In the genomic region with DNA sequence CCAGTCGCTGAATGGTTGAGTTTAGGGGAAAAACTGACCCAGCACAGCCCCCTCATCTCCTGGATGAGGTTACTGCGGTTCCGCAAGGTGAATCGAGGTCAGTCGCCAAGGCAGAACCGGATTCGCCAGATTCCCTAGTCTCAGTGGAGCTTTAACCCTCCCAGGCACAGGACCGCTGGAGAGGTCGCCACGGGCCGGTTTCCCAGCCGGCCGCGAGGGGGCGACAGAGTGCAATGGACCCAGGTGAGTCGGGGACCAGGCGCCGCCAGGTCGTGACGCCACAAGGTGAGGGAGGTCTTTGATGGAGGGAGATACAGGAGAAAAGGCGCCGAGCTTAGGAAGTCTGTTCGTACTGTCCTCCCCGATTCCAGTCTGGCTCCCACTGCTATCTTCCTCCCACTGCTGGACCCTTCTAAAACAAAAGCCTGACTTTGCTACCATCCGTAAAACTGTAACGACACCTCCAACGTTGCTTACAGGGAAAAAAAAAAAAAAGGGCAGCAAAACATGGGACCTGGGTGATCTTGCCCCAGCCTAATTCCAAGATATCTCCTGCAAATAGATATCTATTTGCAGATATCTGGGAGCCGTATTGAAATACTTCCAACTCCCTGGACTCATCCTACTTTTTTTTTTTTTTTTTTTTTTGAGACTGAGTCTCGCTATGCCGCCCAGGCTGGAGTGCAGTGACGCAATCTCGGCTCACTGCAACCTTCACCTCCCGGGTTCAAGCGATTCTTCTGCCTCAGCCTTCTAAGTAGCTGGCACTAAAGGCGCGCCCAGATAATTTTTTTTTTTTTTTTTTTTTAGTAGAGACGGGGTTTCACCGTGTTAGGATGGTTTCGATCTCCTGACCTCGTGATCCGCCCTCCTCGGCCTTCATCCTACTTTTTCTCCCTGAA, we compare ENCODE assay signal across 8 cellular contexts. TPM values are rescaled to one million over a fixed set of nuclear protein-coding genes. Genes with fewer than 3 reads are reported as not detected.
DNase-seq lines count a peak whose midpoint lies in the region; ATAC-seq, FAIRE-seq and TF ChIP-seq lines count a peak whose summit lies in the region.

No MANE protein-coding gene starts in this region.

- ATAC-seq in HG03439 (IDR thresholded peaks at IDR 0.05; ENCODE audit: unreplicated experiment), result peak; percentile 35
- ATAC-seq in effector memory CD8-positive, alpha-beta T cell (replicated peaks), result peak; percentile 22

- H3K4me1 Mint-ChIP-seq in effector memory CD8-positive, alpha-beta T cell (ENCODE audit: low read depth in 2 of 2), result peaks cover 33 to 42% of the 10 kb centered on the region in 2 donors

- peaks cover 19% of the 10 kb centered on the region for H3K36me3 Mint-ChIP-seq in effector memory CD8-positive, alpha-beta T cell (ENCODE audit: insufficient read depth)

- peak overlapping the region; percentile 90 to 96 for H3K27ac Mint-ChIP-seq in effector memory CD8-positive, alpha-beta T cell

- FAIRE-seq in D721Med (lab: Jason Lieb, UNC), result no peak

- H3K27me3 Mint-ChIP-seq in effector memory CD8-positive, alpha-beta T cell, result no peaks in the 10 kb centered on the region

- peak overlapping the region; percentile 86 to 90 for H3K4me3 Mint-ChIP-seq in effector memory CD8-positive, alpha-beta T cell

- DNase-seq in D721Med (ENCODE audit: insufficient read length, low spot score) (peak; percentile 36), NCI-H82 (lab: John Stamatoyannopoulos, UW) (peak; percentile 79), lung microvascular endothelial cell (ENCODE audit: low read depth in 2 of 2) (peak; percentile 57 to 83), dedifferentiated amniotic fluid mesenchymal stem cell (ENCODE audit: extremely low spot score) (no peak)
- DNase-seq in activated CD8-positive, alpha-beta memory T cell treated with anti-CD3 and anti-CD28 coated beads for 1 hour (ENCODE audit: extremely low read depth in 1 of 2, low read depth in 1 of 2), result peak; percentile 78 to 92
- DNase-seq in effector memory CD8-positive, alpha-beta T cell, result peak; percentile 83 to 86 (median 86)
- peak; percentile 84 to 89 (median 88) for DNase-seq in stimulated activated CD4-positive, alpha-beta T cell treated with anti-CD3 and anti-CD28 coated beads, TNF-alpha, amount 100 ng/mL, for 4 hours (ENCODE audit: low read depth in 3 of 3)

- no peaks in the 10 kb centered on the region for H3K9me3 Mint-ChIP-seq in effector memory CD8-positive, alpha-beta T cell

- peak; percentile 71 for TF ChIP-seq CTCF in D721Med (IDR thresholded peaks at IDR 0.05; ENCODE audit: insufficient read depth, missing control alignments)

RNA-seq across cellular contexts. Expression of gene GGA1, which starts 1.4 kb away (rescaled TPM):
- total RNA-seq in lung microvascular endothelial cell, result 29.2 and 85.3 TPM in 2 replicates

RNA-seq across cellular contexts. Expression of gene LGALS2, which starts 27.4 kb away (rescaled TPM):
- not detected in 2 replicates for total RNA-seq in lung microvascular endothelial cell

RNA-seq across cellular contexts. Expression of gene SH3BP1, which starts 32.2 kb away (rescaled TPM):
- 0.40 and 0.87 TPM in 2 replicates for total RNA-seq in lung microvascular endothelial cell

RNA-seq across cellular contexts. Expression of gene CDC42EP1, which starts 47.0 kb away (rescaled TPM):
- total RNA-seq in lung microvascular endothelial cell, result 7.8 and 7.9 TPM in 2 replicates

RNA-seq across cellular contexts. Expression of gene PDXP, which starts 51.3 kb away (rescaled TPM):
- total RNA-seq in lung microvascular endothelial cell, result 5.0 and 6.7 TPM in 2 replicates
